Comparison of ENCODE assay signal across 20 cellular contexts in the genomic region with DNA sequence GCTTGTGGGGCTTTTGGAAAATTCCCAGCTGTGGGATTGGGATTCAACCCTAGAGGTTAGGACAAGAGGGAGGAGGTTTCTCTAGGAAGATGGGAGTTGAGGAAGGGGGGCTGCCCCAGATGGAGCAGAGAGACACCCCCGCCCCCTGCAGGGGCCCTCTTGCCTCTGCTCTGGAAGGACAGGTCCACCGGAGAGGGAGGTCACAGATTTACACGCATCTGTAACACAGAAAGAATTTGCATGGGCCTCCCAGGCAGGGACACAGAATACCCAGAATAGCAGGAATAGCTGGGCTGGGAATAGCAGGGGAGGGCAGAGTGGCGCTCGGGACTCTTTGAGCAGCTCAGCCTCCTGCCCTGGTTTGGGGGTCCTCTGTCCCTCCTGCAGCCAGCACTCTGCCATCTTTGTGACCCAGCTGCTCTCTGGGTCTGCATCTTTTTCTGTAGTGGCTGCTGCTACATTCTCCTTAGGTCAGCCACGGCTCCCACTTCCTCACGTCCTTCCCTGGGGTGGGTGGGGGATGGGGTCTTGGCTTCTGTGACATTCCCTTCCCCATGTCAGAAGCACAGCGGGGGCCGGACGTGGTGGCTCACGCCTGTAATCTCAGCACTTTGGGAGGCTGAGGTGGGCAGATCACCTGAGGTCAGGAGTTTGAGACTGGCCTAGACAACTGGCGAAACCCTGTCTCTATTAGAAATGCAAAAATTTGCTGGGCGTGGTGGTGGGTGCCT. TPM values are rescaled to one million over a fixed set of nuclear protein-coding genes. Genes with fewer than 3 reads are reported as not detected.
DNase-seq lines count a peak whose midpoint lies in the region; ATAC-seq and TF ChIP-seq lines count a peak whose summit lies in the region.
"Had no signal": no experiment of that assay in that cellular context is flagged by ENCODE, and none has a peak within 500 bp of the region (broad histone marks: within the 10 kb centered on the region; RNA-seq: fewer than 3 reads in every experiment).

No MANE protein-coding gene starts in this region.

- no peaks in the 10 kb centered on the region for H3K9me2 ChIP-seq in GM23338 (ENCODE audit: insufficient read depth)

- H3K9me3 Mint-ChIP-seq in GM23338 (no peaks in the 10 kb centered on the region), immature natural killer cell (no peaks in the 10 kb centered on the region)
- no peaks in the 10 kb centered on the region for H3K9me3 Mint-ChIP-seq in activated naive CD4-positive, alpha-beta T cell treated with anti-CD3 and anti-CD28 coated beads, Interleukin-2, amount 50 U/mL, for 72 hours
- H3K9me3 Mint-ChIP-seq: natural killer cell had no signal

- no peaks in the 10 kb centered on the region for H3F3A ChIP-seq in GM23338 (replicated peaks; ENCODE audit: low read depth)

- ATAC-seq in GM23338, result peak; percentile 87
- no peak for ATAC-seq in activated naive CD4-positive, alpha-beta T cell treated with anti-CD3 and anti-CD28 coated beads, Interleukin-2, amount 50 U/mL, for 72 hours
- ATAC-seq: natural killer cell had no signal

- no peaks in the 10 kb centered on the region for H3K9me3 ChIP-seq in right atrium auricular region
- H3K9me3 ChIP-seq: adrenal gland; BLaER1 treated with 17β-estradiol and CSF1 and Interleukin-3, amounts not matched to agents 10 nM and 100 nM; colonic mucosa had no signal

- peak overlapping the region; percentile 89 for H2AFZ ChIP-seq in GM23338

- DNase-seq in GM23338 (ENCODE audit: low spot score) (peak; percentile 67), astrocyte of the spinal cord (ENCODE audit: low read depth, low spot score) (peak; percentile 21), right atrium auricular region (ENCODE audit: low spot score) (peak; percentile 43), posterior vena cava (ENCODE audit: low spot score) (peak; percentile 58), immature natural killer cell (no peak), NCI-H524 treated with DMSO at 0.1 percent for 48 hours (lab: John Stamatoyannopoulos, UW) (no peak), globus pallidus (ENCODE audit: low spot score) (no peak)
- DNase-seq in activated naive CD4-positive, alpha-beta T cell treated with anti-CD3 and anti-CD28 coated beads, Interleukin-2, amount 50 U/mL, for 72 hours (ENCODE audit: low spot score in 2 of 2), result no peak
- DNase-seq: activated CD4-positive, alpha-beta T cell treated with anti-CD3 and anti-CD28 coated beads, Interleukin-2, amount 50 U/mL, for 48 hours; colonic mucosa; DMS79; hypothalamus; MM.1S; natural killer cell; NCI-H2029; stimulated activated CD4-positive, alpha-beta T cell treated with anti-CD3 and anti-CD28 coated beads, Interleukin-2, amount 100 ng/mL, for 24 hours had no signal

- no peaks in the 10 kb centered on the region for H3K79me2 ChIP-seq in GM23338 (replicated peaks; ENCODE audit: insufficient read depth)

- H3K4me3 Mint-ChIP-seq in GM23338 (no peak overlapping the region; the same call in 2 of the 3 replicates), immature natural killer cell (no peak overlapping the region)
- H3K4me3 Mint-ChIP-seq: natural killer cell had no signal

- peaks cover 5% of the 10 kb centered on the region for H3K27me3 Mint-ChIP-seq in GM23338 (ENCODE audit: insufficient read depth, low read depth, poor library complexity)
- H3K27me3 Mint-ChIP-seq in immature natural killer cell (ENCODE audit: low read depth in 3 of 3), result peaks cover 0 to 6% (median 1%) of the 10 kb centered on the region in 3 donors

- intact Hi-C loops in posterior vena cava (cut with DNase I), result no loop called here

- H3K4me2 ChIP-seq in GM23338, result peak overlapping the region; percentile 51
- H3K4me2 ChIP-seq: BLaER1 treated with 17β-estradiol and CSF1 and Interleukin-3, amounts not matched to agents 10 nM and 100 nM had no signal

- no peak overlapping the region for H3K27ac ChIP-seq in GM23338 (ENCODE audit: low read depth)
- H3K27ac ChIP-seq in right atrium auricular region, result no peak overlapping the region
- H3K27ac ChIP-seq: adrenal gland; BLaER1 treated with 17β-estradiol and CSF1 and Interleukin-3, amounts not matched to agents 10 nM and 100 nM; colonic mucosa had no signal

- in situ Hi-C loops in astrocyte of the spinal cord (cut with HindIII; ENCODE audit: low sequenced_read_pairs), result no loop called here

- H3K36me3 Mint-ChIP-seq in GM23338 (ENCODE audit: low read depth) (no peaks in the 10 kb centered on the region), immature natural killer cell (no peaks in the 10 kb centered on the region)
- no peaks in the 10 kb centered on the region for H3K36me3 Mint-ChIP-seq in activated naive CD4-positive, alpha-beta T cell treated with anti-CD3 and anti-CD28 coated beads, Interleukin-2, amount 50 U/mL, for 72 hours
- H3K36me3 Mint-ChIP-seq: natural killer cell had no signal

- H3K4me1 Mint-ChIP-seq in GM23338 (peaks cover 31% of the 10 kb centered on the region), immature natural killer cell (peaks cover 0 to 1% of the 10 kb centered on the region in 2 donors)

- peak; percentile 13 to 22; a peak in 1 of 4 replicates for TF ChIP-seq CTCF in GM23338 (conservative IDR thresholded peaks at IDR 0.05; ENCODE audit: low read depth in 2 of 2)
- no peak for TF ChIP-seq CTCF in astrocyte of the spinal cord (IDR thresholded peaks at IDR 0.05; ENCODE audit: low read depth, low read length)
- TF ChIP-seq CTCF in right atrium auricular region (IDR thresholded peaks at IDR 0.05), result no peak

- H3K4me1 ChIP-seq in GM23338 (ENCODE audit: insufficient read depth) (peaks cover 24% of the 10 kb centered on the region), right atrium auricular region (peaks cover 0 to 32% of the 10 kb centered on the region in 2 donors)
- H3K4me1 ChIP-seq: colonic mucosa had no signal

- no peaks in the 10 kb centered on the region for H3K36me3 ChIP-seq in GM23338 (ENCODE audit: insufficient read depth)
- no peaks in the 10 kb centered on the region for H3K36me3 ChIP-seq in right atrium auricular region
- H3K36me3 ChIP-seq: adrenal gland; BLaER1 treated with 17β-estradiol and CSF1 and Interleukin-3, amounts not matched to agents 10 nM and 100 nM; colonic mucosa had no signal

- no peaks in the 10 kb centered on the region for H4K20me1 ChIP-seq in GM23338 (replicated peaks; ENCODE audit: insufficient read depth)
- H4K20me1 ChIP-seq: BLaER1 treated with 17β-estradiol and CSF1 and Interleukin-3, amounts not matched to agents 10 nM and 100 nM had no signal

- H3K4me3 ChIP-seq in GM23338, result no peak overlapping the region
- H3K4me3 ChIP-seq in astrocyte of the spinal cord (ENCODE audit: low read depth, low read length), result no peak overlapping the region
- no peak overlapping the region for H3K4me3 ChIP-seq in right atrium auricular region
- H3K4me3 ChIP-seq: adrenal gland; BLaER1 treated with 17β-estradiol and CSF1 and Interleukin-3, amounts not matched to agents 10 nM and 100 nM; colonic mucosa had no signal

- peak overlapping the region; percentile 74; the same call in 1 of the 2 replicates for H3K27ac Mint-ChIP-seq in GM23338
- H3K27ac Mint-ChIP-seq in activated naive CD4-positive, alpha-beta T cell treated with anti-CD3 and anti-CD28 coated beads, Interleukin-2, amount 50 U/mL, for 72 hours, result no peak overlapping the region
- no peak overlapping the region for H3K27ac Mint-ChIP-seq in immature natural killer cell
- H3K27ac Mint-ChIP-seq: natural killer cell had no signal

- H3K27me3 ChIP-seq in GM23338 (ENCODE audit: insufficient read depth), result no peaks in the 10 kb centered on the region
- no peaks in the 10 kb centered on the region for H3K27me3 ChIP-seq in right atrium auricular region
- H3K27me3 ChIP-seq: adrenal gland; BLaER1 treated with 17β-estradiol and CSF1 and Interleukin-3, amounts not matched to agents 10 nM and 100 nM; colonic mucosa had no signal

TF ChIP-seq in GM23338, 12 proteins besides CTCF, POLR2A, EP300 and RAD21 (continues in another document):
- TF ChIP-seq NANOG (IDR thresholded peaks at IDR 0.05; ENCODE audit: borderline replicate concordance), result no peak

RNA-seq across cellular contexts. Expression of a gene that starts 33.9 kb away (rescaled TPM):
- total RNA-seq in GM23338 (2014; rRNA removed; shearing (Covaris generic)), result 2.1 and 6.1 TPM in 2 replicates
- polyA plus RNA-seq in GM23338 (2016; fragmentation: Nextera tagmentation; extraction: Ambion mirVana) (1.3 and 1.9 TPM in 2 replicates), immature natural killer cell (under 1 TPM; 0.21 to 0.57 (median 0.33) TPM)
- total RNA-seq in right atrium auricular region (10 to 100 TPM; 14.4 to 22.4 TPM), posterior vena cava (1 to 10 TPM; 1.7 to 3.8 TPM)
- total RNA-seq in activated naive CD4-positive, alpha-beta T cell treated with anti-CD3 and anti-CD28 coated beads, Interleukin-2, amount 50 U/mL, for 72 hours, result under 1 TPM; 0.35 to 0.43 TPM
- total RNA-seq: natural killer cell had no signal

RNA-seq across cellular contexts. Expression of a gene that starts 40.2 kb away (rescaled TPM):
- not detected in 2 replicates for total RNA-seq in GM23338 (2014; rRNA removed; shearing (Covaris generic))
- 0.19 and 0.42 TPM in 2 replicates for polyA plus RNA-seq in GM23338 (2016; fragmentation: Nextera tagmentation; extraction: Ambion mirVana)
- total RNA-seq in right atrium auricular region, result under 1 TPM in 1 of 2 donors, not detected in 1; 0.08 TPM
- total RNA-seq in posterior vena cava, result under 1 TPM; 0.19 to 0.46 TPM
- total RNA-seq in activated naive CD4-positive, alpha-beta T cell treated with anti-CD3 and anti-CD28 coated beads, Interleukin-2, amount 50 U/mL, for 72 hours, result 1 to 10 TPM; 2.3 to 2.6 TPM
- not detected for polyA plus RNA-seq in immature natural killer cell
- total RNA-seq: renal cortical epithelial cell, temporal lobe had no signal

RNA-seq across cellular contexts. Expression of a gene that starts 53.9 kb away (rescaled TPM):
- 0.16 and 2.8 TPM in 2 replicates for total RNA-seq in GM23338 (2014; rRNA removed; shearing (Covaris generic))
- polyA plus RNA-seq in GM23338 (2016; fragmentation: Nextera tagmentation; extraction: Ambion mirVana) (0.24 and 0.30 TPM in 2 replicates), immature natural killer cell (not detected)
- total RNA-seq in right atrium auricular region (10 to 100 TPM; 17.1 to 17.8 TPM), posterior vena cava (10 to 100 TPM; 36.2 to 45.2 TPM)
- total RNA-seq in activated naive CD4-positive, alpha-beta T cell treated with anti-CD3 and anti-CD28 coated beads, Interleukin-2, amount 50 U/mL, for 72 hours, result under 1 TPM in 1 of 2 donors, not detected in 1; 0.07 TPM
- total RNA-seq: natural killer cell had no signal

Comparison
In these comparisons a context has a peak if more than half of its experiments do, and no peak if none do; other contexts are left out.
1. DNase-seq: peak in GM23338 (single experiment), astrocyte of the spinal cord (single experiment), right atrium auricular region (single experiment) and posterior vena cava (single experiment); none in activated naive CD4-positive, alpha-beta T cell treated with anti-CD3 and anti-CD28 coated beads, Interleukin-2, amount 50 U/mL, for 72 hours (0 of 2), immature natural killer cell (0 of 3), NCI-H524 treated with DMSO at 0.1 percent for 48 hours (single experiment) and globus pallidus (single experiment).
2. CTCF ChIP-seq: peak in GM23338 (2 of 2); none in astrocyte of the spinal cord (single experiment) and right atrium auricular region (0 of 2).